In genomic region chr11:112837162-112837826, GRCh38 we compare ENCODE assay signal across 10 cellular contexts.
DNase-seq lines count a peak whose midpoint lies in the region; ATAC-seq lines count a peak whose summit lies in the region.
"Had no signal": no experiment of that assay in that cellular context is flagged by ENCODE, and none has a peak within 500 bp of the region (broad histone marks: within the 10 kb centered on the region; RNA-seq: fewer than 3 reads in every experiment).

No MANE protein-coding gene starts in this region.

- WGBS in right cardiac atrium = 59% methylated on average over 8 of the region's 8 CpGs

- peak overlapping the region; percentile 33 to 81 for H3K27ac Mint-ChIP-seq in stimulated activated naive CD8-positive, alpha-beta T cell treated with anti-CD3 and anti-CD28 coated beads, Interleukin-15, amount 100 ng/mL, for 72 hours
- H3K27ac Mint-ChIP-seq: CD4-positive, CD25-positive, alpha-beta regulatory T cell; naive thymus-derived CD8-positive, alpha-beta T cell had no signal

- H3K9me3 ChIP-seq in right cardiac atrium (ENCODE audit: control insufficient read depth, low read length) = no peaks in the 10 kb centered on the region

- no peaks in the 10 kb centered on the region for H3K4me1 ChIP-seq in right cardiac atrium (ENCODE audit: control insufficient read depth, insufficient read depth, low read length)

- peaks cover 20% of the 10 kb centered on the region for H3K27me3 Mint-ChIP-seq in stimulated activated naive CD8-positive, alpha-beta T cell treated with anti-CD3 and anti-CD28 coated beads, Interleukin-15, amount 100 ng/mL, for 72 hours
- H3K27me3 Mint-ChIP-seq: CD4-positive, CD25-positive, alpha-beta regulatory T cell had no signal

- intact Hi-C loops in right cardiac atrium (cut with DNase I) = no loop called here

- in situ Hi-C loops in KBM-7 (cut with MboI; ENCODE audit: low pct_unique_long_range_greater_than_20kb, low sequenced_read_pairs) = no loop called here

- H3K27ac ChIP-seq in right cardiac atrium (ENCODE audit: low read length) = no peak overlapping the region

- no peak overlapping the region for H3K4me3 Mint-ChIP-seq in stimulated activated naive CD8-positive, alpha-beta T cell treated with anti-CD3 and anti-CD28 coated beads, Interleukin-15, amount 100 ng/mL, for 72 hours
- H3K4me3 Mint-ChIP-seq: CD4-positive, CD25-positive, alpha-beta regulatory T cell; naive thymus-derived CD8-positive, alpha-beta T cell had no signal

- no peaks in the 10 kb centered on the region for H3K4me1 Mint-ChIP-seq in stimulated activated naive CD8-positive, alpha-beta T cell treated with anti-CD3 and anti-CD28 coated beads, Interleukin-15, amount 100 ng/mL, for 72 hours
- H3K4me1 Mint-ChIP-seq: CD4-positive, CD25-positive, alpha-beta regulatory T cell; naive thymus-derived CD8-positive, alpha-beta T cell had no signal

- no peak overlapping the region for H3K4me3 ChIP-seq in right cardiac atrium (ENCODE audit: low read length)

- ATAC-seq in stimulated activated naive CD8-positive, alpha-beta T cell treated with anti-CD3 and anti-CD28 coated beads, Interleukin-15, amount 100 ng/mL, for 72 hours = no peak
- ATAC-seq in stimulated activated naive CD8-positive, alpha-beta T cell treated with anti-CD3 and anti-CD28 coated beads, Interleukin-15, Interleukin-2, amounts not matched to agents 100 U/mL and 50 U/mL, for 24 hours = no peak
- ATAC-seq in right cardiac atrium (peak; percentile 40 to 60), HG02763 (IDR thresholded peaks at IDR 0.05; ENCODE audit: unreplicated experiment) (no peak), HG02623 (IDR thresholded peaks at IDR 0.05; ENCODE audit: unreplicated experiment) (no peak)
- ATAC-seq: naive thymus-derived CD8-positive, alpha-beta T cell had no signal

- H3K27me3 ChIP-seq in right cardiac atrium (ENCODE audit: control insufficient read depth, insufficient read depth) = no peaks in the 10 kb centered on the region

- no peaks in the 10 kb centered on the region for H3K9me3 Mint-ChIP-seq in stimulated activated naive CD8-positive, alpha-beta T cell treated with anti-CD3 and anti-CD28 coated beads, Interleukin-15, amount 100 ng/mL, for 72 hours

- no peak for DNase-seq in stimulated activated naive CD8-positive, alpha-beta T cell treated with anti-CD3 and anti-CD28 coated beads, Interleukin-15, amount 100 ng/mL, for 72 hours
- DNase-seq in stimulated activated naive CD8-positive, alpha-beta T cell treated with anti-CD3 and anti-CD28 coated beads, Interleukin-15, Interleukin-2, amounts not matched to agents 100 U/mL and 50 U/mL, for 24 hours = no peak
- DNase-seq in SHP77 (lab: John Stamatoyannopoulos, UW) (peak; percentile 29 to 48), right cardiac atrium (peak in 1 of 3 donors; percentile 59), KBM-7 (no peak), MV-4-11 (lab: John Stamatoyannopoulos, UW) (no peak)
- DNase-seq: CD4-positive, CD25-positive, alpha-beta regulatory T cell; naive thymus-derived CD8-positive, alpha-beta T cell had no signal

Comparison
In these comparisons a context has a peak if more than half of its experiments do, and no peak if none do; other contexts are left out.
1. ATAC-seq: peak in right cardiac atrium (2 of 2); none in stimulated activated naive CD8-positive, alpha-beta T cell treated with anti-CD3 and anti-CD28 coated beads, Interleukin-15, amount 100 ng/mL, for 72 hours (single experiment), stimulated activated naive CD8-positive, alpha-beta T cell treated with anti-CD3 and anti-CD28 coated beads, Interleukin-15, Interleukin-2, amounts not matched to agents 100 U/mL and 50 U/mL, for 24 hours (single experiment), HG02763 (single experiment) and HG02623 (single experiment).
2. DNase-seq: peak in SHP77 (2 of 2); none in stimulated activated naive CD8-positive, alpha-beta T cell treated with anti-CD3 and anti-CD28 coated beads, Interleukin-15, amount 100 ng/mL, for 72 hours (0 of 2), stimulated activated naive CD8-positive, alpha-beta T cell treated with anti-CD3 and anti-CD28 coated beads, Interleukin-15, Interleukin-2, amounts not matched to agents 100 U/mL and 50 U/mL, for 24 hours (single experiment), KBM-7 (single experiment) and MV-4-11 (single experiment).